ENCODE assay signal across 8 cellular contexts in genomic region chr6:87756858-87757257, GRCh38.
DNase-seq lines count a peak whose midpoint lies in the region; ATAC-seq, FAIRE-seq and TF ChIP-seq lines count a peak whose summit lies in the region.

No MANE protein-coding gene starts in this region.

- no peak for TF ChIP-seq CTCF in DND-41 (IDR thresholded peaks at IDR 0.05; ENCODE audit: borderline replicate concordance, extremely low read depth, low read length, poor library complexity, severe bottlenecking)

- no peaks in the 10 kb centered on the region for H3K79me2 ChIP-seq in DND-41 (ENCODE audit: insufficient read depth, low read length)

- no peak overlapping the region for H3K9ac ChIP-seq in DND-41 (ENCODE audit: low read depth, low read length)

- H3K27ac ChIP-seq in DND-41 (ENCODE audit: low read length), result no peak overlapping the region

- ATAC-seq in DND-41 (ENCODE audit: insufficient read depth, low read depth) (no peak; the same call in 2 of the 3 replicates), GM19372 (IDR thresholded peaks at IDR 0.05; ENCODE audit: low read depth, unreplicated experiment) (peak; percentile 82), HG03280 (IDR thresholded peaks at IDR 0.05; ENCODE audit: unreplicated experiment) (peak; percentile 89)

- no peaks in the 10 kb centered on the region for H3K27me3 ChIP-seq in DND-41 (ENCODE audit: insufficient read depth, low read length, poor library complexity)

- H3K4me1 ChIP-seq in DND-41 (ENCODE audit: insufficient read depth, low read length), result no peaks in the 10 kb centered on the region

- H3K4me2 ChIP-seq in DND-41 (ENCODE audit: insufficient read depth, low read length), result no peak overlapping the region

- no peak for FAIRE-seq in urothelium cell line (lab: Jason Lieb, UNC)

- no peaks in the 10 kb centered on the region for H3K9me3 ChIP-seq in DND-41 (ENCODE audit: insufficient read depth, low read length, severe bottlenecking)

- no peaks in the 10 kb centered on the region for H4K20me1 ChIP-seq in DND-41 (ENCODE audit: insufficient read depth, low read length)

- H3K4me3 ChIP-seq in DND-41 (ENCODE audit: low read depth in 1 of 2, low read length in 2 of 2), result no peak overlapping the region

- no peaks in the 10 kb centered on the region for H3K36me3 ChIP-seq in DND-41 (ENCODE audit: insufficient read depth, low read length)

- peak; percentile 6 for DNase-seq in DND-41
- DNase-seq in SKM-1 (lab: John Stamatoyannopoulos, UW; ENCODE audit: unreplicated experiment), result peak; percentile 97
- peak; percentile 82 for DNase-seq in fibroblast of peridontal ligament (ENCODE audit: extremely low read depth)
- peak; percentile 33 to 35 for DNase-seq in stimulated activated CD8-positive, alpha-beta memory T cell treated with anti-CD3 and anti-CD28 coated beads, Interleukin-15, amount 100 ng/mL, for 48 hours (ENCODE audit: low read depth in 2 of 2)
- DNase-seq in NCI-H1092 (lab: John Stamatoyannopoulos, UW), result no peak
- DNase-seq in urothelium cell line (ENCODE audit: low spot score), result no peak

- no peak overlapping the region for H2AFZ ChIP-seq in DND-41 (ENCODE audit: low read depth, low read length)

Comparison
In these comparisons a context has a peak if more than half of its experiments do, and no peak if none do; other contexts are left out.
1. DNase-seq: peak in DND-41 (single experiment), SKM-1 (single experiment), fibroblast of peridontal ligament (single experiment) and stimulated activated CD8-positive, alpha-beta memory T cell treated with anti-CD3 and anti-CD28 coated beads, Interleukin-15, amount 100 ng/mL, for 48 hours (2 of 2); none in NCI-H1092 (single experiment) and urothelium cell line (single experiment).